Comparison of ENCODE assay signal across 23 cellular contexts in genomic region chr2:160339291-160339690, GRCh38.
DNase-seq lines count a peak whose midpoint lies in the region; ATAC-seq and TF ChIP-seq lines count a peak whose summit lies in the region.
"Had no signal": no experiment of that assay in that cellular context is flagged by ENCODE, and none has a peak within 500 bp of the region (broad histone marks: within the 10 kb centered on the region; RNA-seq: fewer than 3 reads in every experiment).

No MANE protein-coding gene starts in this region.

- H3K9me3 Mint-ChIP-seq in T-cell: no peaks in the 10 kb centered on the region
- H3K9me3 Mint-ChIP-seq: CD8-positive, alpha-beta memory T cell; dendritic cell treated with granulocyte-macrophage colony-stimulating factor and Interleukin-4, amounts not matched to agents 40 ng/mL and 50 ng/mL, for 4 days; neural crest cell had no signal

- no peak overlapping the region for H3K4me3 Mint-ChIP-seq in T-cell
- H3K4me3 Mint-ChIP-seq: activated CD8-positive, alpha-beta T cell treated with anti-CD3 and anti-CD28 coated beads for 36 hours; dendritic cell treated with granulocyte-macrophage colony-stimulating factor and Interleukin-4, amounts not matched to agents 40 ng/mL and 50 ng/mL, for 4 days; neural crest cell had no signal

- peak; percentile 28 for DNase-seq in EH (ENCODE audit: low read depth)
- no peak for DNase-seq in T-cell
- DNase-seq in hepatocyte (ENCODE audit: low spot score): no peak
- no peak for DNase-seq in body of pancreas
- DNase-seq in SHP77 (lab: John Stamatoyannopoulos, UW): no peak
- no peak for DNase-seq in dorsolateral prefrontal cortex
- DNase-seq: activated CD4-positive, alpha-beta T cell treated with anti-CD3 and anti-CD28 coated beads for 1 hour; activated CD8-positive, alpha-beta T cell treated with anti-CD3 and anti-CD28 coated beads for 36 hours; activated naive CD4-positive, alpha-beta T cell treated with Interleukin-2 at 50 U/mL for 16 hours; activated T-cell treated with anti-CD3 and anti-CD28 coated beads, Interleukin-2, amount 50 U/mL, for 1 hour; anterior cingulate cortex; CD8-positive, alpha-beta memory T cell; KBM-7; NCI-H1436; NCI-H446 treated with DMSO at 0.1 percent for 48 hours; stomach had no signal

- H3K79me2 ChIP-seq in hepatocyte (peaks cover 99% of the 10 kb centered on the region), parathyroid adenoma (peaks cover 42% of the 10 kb centered on the region)

- POLR2A ChIA-PET in T-cell (lab: Charles Lee): interaction anchor here in 1 of 2 donors (0.6 kb wide), 1 partner anchor 66 kb away, joined by 3 read pairs; no protein-coding TSS in a partner anchor

- H3K27ac ChIP-seq in hepatocyte: peak overlapping the region; percentile 20
- H3K27ac ChIP-seq in parathyroid adenoma: peak overlapping the region; percentile 42
- H3K27ac ChIP-seq in body of pancreas: no peak overlapping the region
- H3K27ac ChIP-seq in dorsolateral prefrontal cortex: no peak overlapping the region
- H3K27ac ChIP-seq: tibial artery had no signal

- no peaks in the 10 kb centered on the region for H3K27me3 Mint-ChIP-seq in T-cell
- H3K27me3 Mint-ChIP-seq: activated CD8-positive, alpha-beta T cell treated with anti-CD3 and anti-CD28 coated beads for 36 hours; CD8-positive, alpha-beta memory T cell; dendritic cell treated with granulocyte-macrophage colony-stimulating factor and Interleukin-4, amounts not matched to agents 40 ng/mL and 50 ng/mL, for 4 days; progenitor cell of endocrine pancreas had no signal

- H4K20me1 ChIP-seq in hepatocyte (ENCODE audit: insufficient read depth, poor library complexity, severe bottlenecking): peaks cover 48% of the 10 kb centered on the region

- intact Hi-C loops in body of pancreas (cut with DNase I) (loop anchor here (10.0 kb wide), 1 partner anchor 636 kb away; no protein-coding TSS in a partner anchor), dorsolateral prefrontal cortex (cut with DNase I) (no loop called here)

- H3K9me3 ChIP-seq in hepatocyte (ENCODE audit: low read depth) (no peaks in the 10 kb centered on the region), parathyroid adenoma (ENCODE audit: control insufficient read depth, low read length) (no peaks in the 10 kb centered on the region), body of pancreas (no peaks in the 10 kb centered on the region)
- H3K9me3 ChIP-seq: heart right ventricle, stomach, tibial artery had no signal

- H3K4me1 ChIP-seq in hepatocyte (ENCODE audit: insufficient read depth): peaks cover 10% of the 10 kb centered on the region
- H3K4me1 ChIP-seq in parathyroid adenoma: peaks cover 33% of the 10 kb centered on the region
- no peaks in the 10 kb centered on the region for H3K4me1 ChIP-seq in body of pancreas

- no peaks in the 10 kb centered on the region for H3K27me3 ChIP-seq in hepatocyte
- no peaks in the 10 kb centered on the region for H3K27me3 ChIP-seq in parathyroid adenoma (ENCODE audit: control insufficient read depth, insufficient read depth, low read length)
- H3K27me3 ChIP-seq in body of pancreas: no peaks in the 10 kb centered on the region
- no peaks in the 10 kb centered on the region for H3K27me3 ChIP-seq in dorsolateral prefrontal cortex
- H3K27me3 ChIP-seq: heart right ventricle, stomach, tibial artery had no signal

- WGBS in hepatocyte (ENCODE audit: low lambda C conversion rate, missing lambda C conversion rate): 83% methylated on average over 3 of the region's 3 CpGs
- WGBS in body of pancreas, 2 donors: 71 to 74% methylated on average over 3 of the region's 3 CpGs

- no peak for ATAC-seq in T-cell (replicated peaks in 1 of 4)
- no peak for ATAC-seq in HG02852 (IDR thresholded peaks at IDR 0.05; ENCODE audit: unreplicated experiment)
- no peak for ATAC-seq in body of pancreas

- peak overlapping the region; percentile 16 to 72 for H3K27ac Mint-ChIP-seq in T-cell
- H3K27ac Mint-ChIP-seq: activated CD8-positive, alpha-beta T cell treated with anti-CD3 and anti-CD28 coated beads for 36 hours; dendritic cell treated with granulocyte-macrophage colony-stimulating factor and Interleukin-4, amounts not matched to agents 40 ng/mL and 50 ng/mL, for 4 days; progenitor cell of endocrine pancreas had no signal

- TF ChIP-seq POLR2A in body of pancreas (IDR thresholded peaks at IDR 0.05): no peak

- H3K9me2 ChIP-seq in hepatocyte (replicated peaks; ENCODE audit: insufficient read depth): no peaks in the 10 kb centered on the region

- H3K4me1 Mint-ChIP-seq in T-cell: peaks cover 82 to 86% (median 84%) of the 10 kb centered on the region in 3 donors

- H3K4me3 ChIP-seq in hepatocyte (no peak overlapping the region), parathyroid adenoma (ENCODE audit: low read depth, low read length) (no peak overlapping the region), body of pancreas (no peak overlapping the region), dorsolateral prefrontal cortex (no peak overlapping the region)
- H3K4me3 ChIP-seq: heart right ventricle, stomach, tibial artery had no signal

- CTCF ChIA-PET in T-cell (lab: Charles Lee): interaction anchor here in 1 of 2 donors (1.5 kb wide), 1 partner anchor 15 kb away, joined by 5 read pairs; no protein-coding TSS in a partner anchor

- TF ChIP-seq CTCF in hepatocyte (IDR thresholded peaks at IDR 0.05; ENCODE audit: poor library complexity): no peak
- no peak for TF ChIP-seq CTCF in parathyroid adenoma (IDR thresholded peaks at IDR 0.05)
- no peak for TF ChIP-seq CTCF in body of pancreas (IDR thresholded peaks at IDR 0.05)
- TF ChIP-seq CTCF in dorsolateral prefrontal cortex (IDR thresholded peaks at IDR 0.05 in 54 of 56, conservative IDR thresholded peaks at IDR 0.05 in 2 of 56; ENCODE audit: low read depth in 1 of 56, partially characterized antibody in 56 of 56): no peak

- peaks cover 12% of the 10 kb centered on the region for H3K36me3 Mint-ChIP-seq in T-cell

- H3K4me2 ChIP-seq in hepatocyte: no peak overlapping the region
- no peak overlapping the region for H3K4me2 ChIP-seq in parathyroid adenoma (ENCODE audit: low read length)

- H2AFZ ChIP-seq in hepatocyte (no peak overlapping the region), parathyroid adenoma (no peak overlapping the region)

- H3K36me3 ChIP-seq in hepatocyte (replicated peaks; ENCODE audit: insufficient read depth, low read depth) (no peaks in the 10 kb centered on the region), parathyroid adenoma (ENCODE audit: control insufficient read depth, insufficient read depth, low read length) (no peaks in the 10 kb centered on the region), body of pancreas (replicated peaks in 1 of 2; ENCODE audit: insufficient read depth in 1 of 2, low read depth in 2 of 2) (no peaks in the 10 kb centered on the region)
- H3K36me3 ChIP-seq: stomach, tibial artery had no signal

- no peak overlapping the region for H3K9ac ChIP-seq in parathyroid adenoma

Comparison
In these comparisons a context has a peak if more than half of its experiments do, and no peak if none do; other contexts are left out.
1. H3K27ac ChIP-seq: peak in hepatocyte (single experiment) and parathyroid adenoma (single experiment); none in body of pancreas (0 of 4) and dorsolateral prefrontal cortex (0 of 59).